ENCODE assay signal across 19 cellular contexts in genomic region chr10:35132727-35133126, GRCh38. TPM values are rescaled to one million over a fixed set of nuclear protein-coding genes. Genes with fewer than 3 reads are reported as not detected.
DNase-seq lines count a peak whose midpoint lies in the region; ATAC-seq, FAIRE-seq and TF ChIP-seq lines count a peak whose summit lies in the region.
"Had no signal": no experiment of that assay in that cellular context is flagged by ENCODE, and none has a peak within 500 bp of the region (broad histone marks: within the 10 kb centered on the region; RNA-seq: fewer than 3 reads in every experiment).

No MANE protein-coding gene starts in this region.

- no peaks in the 10 kb centered on the region for H4K20me1 ChIP-seq in GM23338 (replicated peaks; ENCODE audit: insufficient read depth)
- H4K20me1 ChIP-seq: BLaER1 had no signal

- no peak overlapping the region for H3K27ac ChIP-seq in GM23338 (ENCODE audit: low read depth)
- H3K27ac ChIP-seq: 22Rv1, BLaER1, dorsolateral prefrontal cortex, thoracic aorta had no signal

- no peak for ATAC-seq in GM23338
- ATAC-seq: heart left ventricle, Panc1 had no signal

- peaks cover 4% of the 10 kb centered on the region; the same call in 1 of the 2 replicates for H3F3A ChIP-seq in GM23338 (replicated peaks; ENCODE audit: low read depth)

- no peak overlapping the region for H2AFZ ChIP-seq in GM23338

- H3K9me2 ChIP-seq in GM23338 (ENCODE audit: insufficient read depth) = no peaks in the 10 kb centered on the region

- no peaks in the 10 kb centered on the region for H3K27me3 ChIP-seq in GM23338 (ENCODE audit: insufficient read depth)
- H3K27me3 ChIP-seq: BLaER1, dorsolateral prefrontal cortex, heart left ventricle had no signal

- TF ChIP-seq CTCF in mesothelial cell of epicardium (IDR thresholded peaks at IDR 0.05; ENCODE audit: unreplicated experiment) = no peak
- no peak for TF ChIP-seq CTCF in GM23338 (conservative IDR thresholded peaks at IDR 0.05; ENCODE audit: low read depth in 2 of 2)

- H3K36me3 ChIP-seq in GM23338 (ENCODE audit: insufficient read depth) = no peaks in the 10 kb centered on the region
- H3K36me3 ChIP-seq: BLaER1, heart left ventricle, thoracic aorta had no signal

- H3K4me1 ChIP-seq in GM23338 (ENCODE audit: insufficient read depth) = peaks cover 11% of the 10 kb centered on the region; the same call in 1 of the 2 replicates

- H3K27me3 Mint-ChIP-seq in T-helper 1 cell treated with Interleukin-12 subunit alpha and Interleukin-12 subunit beta and Interleukin-4 antibody, amounts not matched to agents 30 μg/mL and 1 μg/mL, for 36 hours (ENCODE audit: low read depth) = no peaks in the 10 kb centered on the region
- no peaks in the 10 kb centered on the region for H3K27me3 Mint-ChIP-seq in activated CD4-positive, alpha-beta memory T cell treated with anti-CD3 and anti-CD28 coated beads for 36 hours
- H3K27me3 Mint-ChIP-seq in mesothelial cell of epicardium (ENCODE audit: low read depth) = no peaks in the 10 kb centered on the region
- no peaks in the 10 kb centered on the region for H3K27me3 Mint-ChIP-seq in GM23338 (ENCODE audit: insufficient read depth, low read depth, poor library complexity)

- peak; percentile 74 for FAIRE-seq in GM12891 (lab: Jason Lieb, UNC)
- FAIRE-seq: H54 had no signal

- POLR2A ChIA-PET in activated CD4-positive, alpha-beta memory T cell treated with anti-CD3 and anti-CD28 coated beads for 36 hours (lab: Charles Lee) = interaction anchor here (0.9 to 3.2 kb wide), 3 partner anchors 17 to 84 kb away, joined by 4 to 14 read pairs (median 6); no protein-coding TSS in a partner anchor

- H3K4me3 ChIP-seq in GM23338 = no peak overlapping the region
- H3K4me3 ChIP-seq: BLaER1, dorsolateral prefrontal cortex, heart left ventricle, thoracic aorta had no signal

- no peak overlapping the region for H3K4me2 ChIP-seq in GM23338

- peaks cover 66% of the 10 kb centered on the region for H3K79me2 ChIP-seq in GM23338 (replicated peaks; ENCODE audit: insufficient read depth)

- H3K9me3 Mint-ChIP-seq in T-helper 1 cell treated with Interleukin-12 subunit alpha and Interleukin-12 subunit beta and Interleukin-4 antibody, amounts not matched to agents 30 μg/mL and 1 μg/mL, for 36 hours = no peaks in the 10 kb centered on the region
- H3K9me3 Mint-ChIP-seq in activated CD4-positive, alpha-beta memory T cell treated with anti-CD3 and anti-CD28 coated beads for 36 hours = no peaks in the 10 kb centered on the region
- no peaks in the 10 kb centered on the region for H3K9me3 Mint-ChIP-seq in mesothelial cell of epicardium
- H3K9me3 Mint-ChIP-seq in GM23338 = peaks cover 4% of the 10 kb centered on the region; the same call in 2 of the 3 replicates

- no peak for DNase-seq in T-helper 1 cell
- no peak for DNase-seq in GM12891 (ENCODE audit: insufficient read length, low spot score)
- no peak for DNase-seq in activated CD4-positive, alpha-beta memory T cell treated with anti-CD3 and anti-CD28 coated beads for 36 hours
- no peak for DNase-seq in mesothelial cell of epicardium (ENCODE audit: low spot score in 2 of 2, unreplicated experiment in 2 of 2)
- DNase-seq in SK-N-DZ (ENCODE audit: low spot score) = no peak
- DNase-seq in GM23338 (ENCODE audit: low spot score) = no peak
- DNase-seq in posterior vena cava (ENCODE audit: low spot score) = no peak
- DNase-seq: dorsolateral prefrontal cortex, heart left ventricle, islet precursor cell, mesenchymal stem cell, NCI-H1930, NCI-H524 treated with DMSO at 0.1 percent for 48 hours had no signal

- H3K27ac Mint-ChIP-seq in T-helper 1 cell treated with Interleukin-12 subunit alpha and Interleukin-12 subunit beta and Interleukin-4 antibody, amounts not matched to agents 30 μg/mL and 1 μg/mL, for 36 hours = peak overlapping the region; percentile 88
- H3K27ac Mint-ChIP-seq in activated CD4-positive, alpha-beta memory T cell treated with anti-CD3 and anti-CD28 coated beads for 36 hours = peak overlapping the region; percentile 75
- H3K27ac Mint-ChIP-seq in mesothelial cell of epicardium (peak overlapping the region; percentile 54), GM23338 (no peak overlapping the region)

- no peak for TF ChIP-seq POLR2A in GM12891 (IDR thresholded peaks at IDR 0.05; ENCODE audit: low read depth, low read length)

- peaks cover 8% of the 10 kb centered on the region for H3K36me3 Mint-ChIP-seq in T-helper 1 cell treated with Interleukin-12 subunit alpha and Interleukin-12 subunit beta and Interleukin-4 antibody, amounts not matched to agents 30 μg/mL and 1 μg/mL, for 36 hours (ENCODE audit: low read depth)
- peaks cover 6% of the 10 kb centered on the region for H3K36me3 Mint-ChIP-seq in activated CD4-positive, alpha-beta memory T cell treated with anti-CD3 and anti-CD28 coated beads for 36 hours
- no peaks in the 10 kb centered on the region for H3K36me3 Mint-ChIP-seq in mesothelial cell of epicardium
- H3K36me3 Mint-ChIP-seq in GM23338 (ENCODE audit: low read depth) = peaks cover 4% of the 10 kb centered on the region; the same call in 2 of the 3 replicates

- peaks cover 53% of the 10 kb centered on the region for H3K4me1 Mint-ChIP-seq in T-helper 1 cell treated with Interleukin-12 subunit alpha and Interleukin-12 subunit beta and Interleukin-4 antibody, amounts not matched to agents 30 μg/mL and 1 μg/mL, for 36 hours (ENCODE audit: low read depth)
- peaks cover 62% of the 10 kb centered on the region for H3K4me1 Mint-ChIP-seq in activated CD4-positive, alpha-beta memory T cell treated with anti-CD3 and anti-CD28 coated beads for 36 hours (ENCODE audit: low read depth)
- peaks cover 31% of the 10 kb centered on the region for H3K4me1 Mint-ChIP-seq in mesothelial cell of epicardium
- peaks cover 10% of the 10 kb centered on the region for H3K4me1 Mint-ChIP-seq in GM23338

- peak overlapping the region; percentile 66 for H3K4me3 Mint-ChIP-seq in T-helper 1 cell treated with Interleukin-12 subunit alpha and Interleukin-12 subunit beta and Interleukin-4 antibody, amounts not matched to agents 30 μg/mL and 1 μg/mL, for 36 hours
- peak overlapping the region; percentile 37 for H3K4me3 Mint-ChIP-seq in activated CD4-positive, alpha-beta memory T cell treated with anti-CD3 and anti-CD28 coated beads for 36 hours
- H3K4me3 Mint-ChIP-seq in mesothelial cell of epicardium (no peak overlapping the region), GM23338 (no peak overlapping the region)

- CTCF ChIA-PET in activated CD4-positive, alpha-beta memory T cell treated with anti-CD3 and anti-CD28 coated beads for 36 hours (lab: Charles Lee) = interaction anchor here (5.0 kb wide), 1 partner anchor 63 kb away, joined by 42 read pairs; no protein-coding TSS in a partner anchor

- intact Hi-C loops in activated CD4-positive, alpha-beta memory T cell treated with anti-CD3 and anti-CD28 coated beads for 36 hours (cut with micrococcal nuclease) = loop anchor here (1.0 kb wide), 2 partner anchors 17 to 63 kb away; no protein-coding TSS in a partner anchor
- intact Hi-C loops in posterior vena cava (cut with DNase I) = no loop called here

TF ChIP-seq in GM12891, 5 proteins besides CTCF, POLR2A, EP300 and RAD21:
- TF ChIP-seq TAF1 (IDR thresholded peaks at IDR 0.05; ENCODE audit: low read depth, low read length) (no peak), POU2F2 (IDR thresholded peaks at IDR 0.05; ENCODE audit: low read depth, low read length) (no peak), SPI1 (IDR thresholded peaks at IDR 0.05; ENCODE audit: low read depth, low read length) (no peak), POLR2AphosphoS5 (IDR thresholded peaks at IDR 0.05; ENCODE audit: low read depth, low read length) (no peak), PAX5 (IDR thresholded peaks at IDR 0.05; ENCODE audit: insufficient read depth, low read length, severe bottlenecking) (no peak)

TF ChIP-seq in GM23338, 12 proteins besides CTCF, POLR2A, EP300 and RAD21 (continues in another document):
- TF ChIP-seq ZNF331 (CRISPR knock-in tag; IDR thresholded peaks at IDR 0.05; ENCODE audit: low read depth) (no peak), ZNF114 (CRISPR knock-in tag; IDR thresholded peaks at IDR 0.05) (no peak), CREB1 (CRISPR knock-in tag; IDR thresholded peaks at IDR 0.05; ENCODE audit: low read depth) (no peak), NANOG (IDR thresholded peaks at IDR 0.05; ENCODE audit: borderline replicate concordance) (no peak), STAT1 (IDR thresholded peaks at IDR 0.05; ENCODE audit: unreplicated experiment) (no peak), EZH2 (IDR thresholded peaks at IDR 0.05; ENCODE audit: low read depth, unreplicated experiment) (no peak), ETS1 (IDR thresholded peaks at IDR 0.05) (no peak), POLR2AphosphoS5 (IDR thresholded peaks at IDR 0.05; ENCODE audit: low read depth) (no peak), JUNB (IDR thresholded peaks at IDR 0.05; ENCODE audit: unreplicated experiment) (no peak), EZH2phosphoT487 (IDR thresholded peaks at IDR 0.05; ENCODE audit: unreplicated experiment) (no peak)

RNA-seq across cellular contexts. Expression of gene CREM, which starts 6.1 kb away (rescaled TPM):
- polyA plus RNA-seq in GM12891 (2012; ENCODE audit: low read depth, missing spikeins) = 57.6 TPM
- 100 to 1,000 TPM; 160 to 164 TPM for total RNA-seq in activated CD4-positive, alpha-beta memory T cell treated with anti-CD3 and anti-CD28 coated beads for 36 hours
- 31.8 to 37.2 TPM (median 34.2 TPM) in 3 replicates for total RNA-seq in mesothelial cell of epicardium
- 41.9 and 50.8 TPM in 2 replicates for polyA plus RNA-seq in SK-N-DZ (2014; cell fraction: cytosol; rRNA removed)
- 23.9 and 24.0 TPM in 2 replicates for polyA plus RNA-seq in SK-N-DZ (2014; cell fraction: nucleus; rRNA removed)
- total RNA-seq in GM23338 (2014; rRNA removed; shearing (Covaris generic)) = 40.9 and 68.9 TPM in 2 replicates
- polyA plus RNA-seq in GM23338 (2016; fragmentation: Nextera tagmentation; extraction: Ambion mirVana) = 41.1 and 43.8 TPM in 2 replicates
- total RNA-seq in posterior vena cava = 10 to 100 TPM; 41.6 to 43.7 TPM

RNA-seq across cellular contexts. Expression of gene CUL2, which starts 42.6 kb away (rescaled TPM):
- 15.2 TPM for polyA plus RNA-seq in GM12891 (2012; ENCODE audit: low read depth, missing spikeins)
- 10 to 100 TPM; 39.7 to 43.3 TPM for total RNA-seq in activated CD4-positive, alpha-beta memory T cell treated with anti-CD3 and anti-CD28 coated beads for 36 hours
- total RNA-seq in mesothelial cell of epicardium (31.4 to 36.3 TPM (median 33.7 TPM) in 3 replicates), posterior vena cava (10 to 100 TPM; 29.1 to 31.1 TPM)
- polyA plus RNA-seq in SK-N-DZ (2014; cell fraction: cytosol; rRNA removed) = 19.8 and 21.6 TPM in 2 replicates
- polyA plus RNA-seq in SK-N-DZ (2014; cell fraction: nucleus; rRNA removed) = 9.6 and 13.0 TPM in 2 replicates
- total RNA-seq in GM23338 (2014; rRNA removed; shearing (Covaris generic)) = 32.9 and 38.3 TPM in 2 replicates
- 10.1 and 17.2 TPM in 2 replicates for polyA plus RNA-seq in GM23338 (2016; fragmentation: Nextera tagmentation; extraction: Ambion mirVana)

Comparison
In these comparisons a context has a peak if more than half of its experiments do, and no peak if none do; other contexts are left out.
1. H3K4me3 Mint-ChIP-seq: peak in T-helper 1 cell treated with Interleukin-12 subunit alpha and Interleukin-12 subunit beta and Interleukin-4 antibody, amounts not matched to agents 30 μg/mL and 1 μg/mL, for 36 hours (single experiment) and activated CD4-positive, alpha-beta memory T cell treated with anti-CD3 and anti-CD28 coated beads for 36 hours (single experiment); none in mesothelial cell of epicardium (single experiment) and GM23338 (single experiment).